Comparison of ENCODE assay signal across 16 cellular contexts in genomic region chr11:134466035-134466908, GRCh38. TPM values are rescaled to one million over a fixed set of nuclear protein-coding genes. Genes with fewer than 3 reads are reported as not detected.
DNase-seq lines count a peak whose midpoint lies in the region; ATAC-seq lines count a peak whose summit lies in the region.
"Had no signal": no experiment of that assay in that cellular context is flagged by ENCODE, and none has a peak within 500 bp of the region (broad histone marks: within the 10 kb centered on the region; RNA-seq: fewer than 3 reads in every experiment).

No MANE protein-coding gene starts in this region.

- H3K9me3 Mint-ChIP-seq in activated T-cell treated with anti-CD3 and anti-CD28 coated beads, Interleukin-2, amount 50 U/mL, for 24 hours = no peaks in the 10 kb centered on the region

- no peak overlapping the region for H3K27ac Mint-ChIP-seq in activated T-cell treated with anti-CD3 and anti-CD28 coated beads, Interleukin-2, amount 50 U/mL, for 24 hours

- no peak overlapping the region for H3K4me3 ChIP-seq in BLaER1 treated with 17β-estradiol and CSF1 and Interleukin-3, amounts not matched to agents 10 nM and 100 nM
- H3K4me3 ChIP-seq in iPS-15b (ENCODE audit: low read depth, low read length) (peak overlapping the region; percentile 6), neuron (ENCODE audit: low read length) (peak overlapping the region; percentile 9)
- H3K4me3 ChIP-seq: thoracic aorta had no signal

- H3K4me3 Mint-ChIP-seq in activated T-cell treated with anti-CD3 and anti-CD28 coated beads, Interleukin-2, amount 50 U/mL, for 24 hours = no peak overlapping the region

- H3K27me3 ChIP-seq in BLaER1 treated with 17β-estradiol and CSF1 and Interleukin-3, amounts not matched to agents 10 nM and 100 nM = peaks cover 0 to 12% (median 0%) of the 10 kb centered on the region in 11 experiments; a peak in 5 of 22 replicates
- H3K27me3 ChIP-seq in iPS-15b (ENCODE audit: control insufficient read depth, insufficient read depth, low read length) (peaks cover 20% of the 10 kb centered on the region), neuron (ENCODE audit: insufficient read depth, low read length) (peaks cover 4% of the 10 kb centered on the region)

- DNase-seq in NCI-H2227 (lab: John Stamatoyannopoulos, UW; ENCODE audit: unreplicated experiment) = peak; percentile 71
- no peak for DNase-seq in effector CD8-positive, alpha-beta T cell (lab: John Stamatoyannopoulos, UW)
- DNase-seq in G401 (ENCODE audit: low spot score) = no peak
- no peak for DNase-seq in activated T-cell treated with anti-CD3 and anti-CD28 coated beads, Interleukin-2, amount 50 U/mL, for 24 hours
- DNase-seq: activated naive CD4-positive, alpha-beta T cell treated with Interleukin-2 at 50 U/mL for 16 hours; DMS153; foreskin melanocyte; KG1; left cardiac atrium; NCI-H2029; stimulated activated CD4-positive, alpha-beta T cell treated with anti-CD3 and anti-CD28 coated beads, Interleukin-15, amount 100 ng/mL, for 24 hours had no signal

- H3K4me2 ChIP-seq in BLaER1 treated with 17β-estradiol and CSF1 and Interleukin-3, amounts not matched to agents 10 nM and 100 nM = peak overlapping the region in 6 of 11 experiments; percentile 12 to 46 (median 36); a peak in 13 of 22 replicates

- H3K4me1 ChIP-seq in BLaER1 treated with 17β-estradiol and CSF1 and Interleukin-3, amounts not matched to agents 10 nM and 100 nM = peaks cover 8 to 32% (median 24%) of the 10 kb centered on the region in 10 experiments; a peak in 19 of 20 replicates
- H3K4me1 ChIP-seq in iPS-15b (ENCODE audit: control insufficient read depth, insufficient read depth, low read length) (peaks cover 4% of the 10 kb centered on the region), neuron (ENCODE audit: insufficient read depth, low read length) (peaks cover 11% of the 10 kb centered on the region)

- peaks cover 67% of the 10 kb centered on the region for H3K27me3 Mint-ChIP-seq in activated T-cell treated with anti-CD3 and anti-CD28 coated beads, Interleukin-2, amount 50 U/mL, for 24 hours

- H3K36me3 Mint-ChIP-seq in activated T-cell treated with anti-CD3 and anti-CD28 coated beads, Interleukin-2, amount 50 U/mL, for 24 hours (ENCODE audit: low read depth) = no peaks in the 10 kb centered on the region

- no peak for ATAC-seq in GM18907 (IDR thresholded peaks at IDR 0.05; ENCODE audit: unreplicated experiment)
- ATAC-seq: left cardiac atrium had no signal

- H3K9me3 ChIP-seq in BLaER1 treated with 17β-estradiol and CSF1 and Interleukin-3, amounts not matched to agents 10 nM and 100 nM (replicated peaks in 1 of 11) = peaks cover 0 to 4% (median 0%) of the 10 kb centered on the region in 11 experiments; a peak in 1 of 22 replicates
- H3K9me3 ChIP-seq in iPS-15b (ENCODE audit: control insufficient read depth, insufficient read depth, low read length) (no peaks in the 10 kb centered on the region), neuron (ENCODE audit: low read length) (no peaks in the 10 kb centered on the region)
- H3K9me3 ChIP-seq: thoracic aorta had no signal

- H3K36me3 ChIP-seq in BLaER1 treated with 17β-estradiol and CSF1 and Interleukin-3, amounts not matched to agents 10 nM and 100 nM = no peaks in the 10 kb centered on the region
- H3K36me3 ChIP-seq in iPS-15b (ENCODE audit: control insufficient read depth, insufficient read depth, low read length) = no peaks in the 10 kb centered on the region
- H3K36me3 ChIP-seq in neuron (ENCODE audit: insufficient read depth, low read length) = no peaks in the 10 kb centered on the region
- H3K36me3 ChIP-seq: thoracic aorta had no signal

- in situ Hi-C loops in G401 (cut with HindIII; ENCODE audit: low sequenced_read_pairs) = no loop called here

- H3K9ac ChIP-seq in BLaER1 treated with 17β-estradiol and CSF1 and Interleukin-3, amounts not matched to agents 10 nM and 100 nM = no peak overlapping the region
- no peak overlapping the region for H3K9ac ChIP-seq in iPS-15b (ENCODE audit: low read depth, low read length)

- no peak overlapping the region for H3K27ac ChIP-seq in BLaER1 treated with 17β-estradiol and CSF1 and Interleukin-3, amounts not matched to agents 10 nM and 100 nM
- H3K27ac ChIP-seq: thoracic aorta had no signal

- no peaks in the 10 kb centered on the region for H3K4me1 Mint-ChIP-seq in activated T-cell treated with anti-CD3 and anti-CD28 coated beads, Interleukin-2, amount 50 U/mL, for 24 hours (ENCODE audit: low read depth)

- peaks cover 0 to 10% (median 0%) of the 10 kb centered on the region in 11 experiments; a peak in 1 of 22 replicates for H4K20me1 ChIP-seq in BLaER1 treated with 17β-estradiol and CSF1 and Interleukin-3, amounts not matched to agents 10 nM and 100 nM

- peak overlapping the region; percentile 35 for H2AFZ ChIP-seq in neuron (ENCODE audit: low read depth, low read length)

RNA-seq across cellular contexts. Expression of gene B3GAT1, which starts 54.2 kb away (rescaled TPM):
- total RNA-seq in G401 (2014; rRNA removed; shearing (Covaris generic)) = not detected in 2 replicates

Comparison
In these comparisons a context has a peak if more than half of its experiments do, and no peak if none do; other contexts are left out.
1. H3K4me3 ChIP-seq: peak in iPS-15b (single experiment) and neuron (single experiment); none in BLaER1 treated with 17β-estradiol and CSF1 and Interleukin-3, amounts not matched to agents 10 nM and 100 nM (0 of 10).